3 cellular contexts compared by ENCODE assay signal in genomic region chr15:52765779-52766178, GRCh38.
TF ChIP-seq lines count a peak whose summit lies in the region.

No MANE protein-coding gene starts in this region.

TF ChIP-seq in IMR-90, 13 proteins besides CTCF, POLR2A, EP300 and RAD21:
- TF ChIP-seq ELK1 (IDR thresholded peaks at IDR 0.05; ENCODE audit: borderline replicate concordance, low read depth, low read length): no peak
- TF ChIP-seq MAZ (IDR thresholded peaks at IDR 0.05; ENCODE audit: borderline replicate concordance, low read depth, low read length): no peak
- TF ChIP-seq CEBPB (IDR thresholded peaks at IDR 0.05; ENCODE audit: low read depth, low read length): no peak
- TF ChIP-seq CHD1 (IDR thresholded peaks at IDR 0.05; ENCODE audit: low read depth, low read length): no peak
TF ChIP-seq in IMR-90: peak in this region for 0.

TF ChIP-seq in K562, 482 proteins besides CTCF, POLR2A, EP300 and RAD21:
- no peak for TF ChIP-seq MCM7 (IDR thresholded peaks at IDR 0.05)
- no peak for TF ChIP-seq DPF2 (IDR thresholded peaks at IDR 0.05)
- no peak for TF ChIP-seq ZNF778 (CRISPR knock-in tag; IDR thresholded peaks at IDR 0.05)
- no peak for TF ChIP-seq MXI1 (IDR thresholded peaks at IDR 0.05; ENCODE audit: low read depth, low read length)
- TF ChIP-seq POLR2B (IDR thresholded peaks at IDR 0.05; ENCODE audit: low read depth, partially characterized antibody): no peak
- no peak for TF ChIP-seq CREM (IDR thresholded peaks at IDR 0.05; ENCODE audit: low read depth)
- TF ChIP-seq MEF2D (tag; conservative IDR thresholded peaks at IDR 0.05; ENCODE audit: low read depth): no peak
- no peak for TF ChIP-seq ZNF589 (CRISPR knock-in tag; IDR thresholded peaks at IDR 0.05; ENCODE audit: low read depth)
- TF ChIP-seq TSC22D4 (tag; IDR thresholded peaks at IDR 0.05): no peak
- no peak for TF ChIP-seq HMBOX1 (IDR thresholded peaks at IDR 0.05)
- no peak for TF ChIP-seq PHF20 (IDR thresholded peaks at IDR 0.05; ENCODE audit: partially characterized antibody)

TF ChIP-seq in HepG2, 621 proteins besides CTCF, POLR2A, EP300 and RAD21:
- no peak for TF ChIP-seq ZNF33B (CRISPR knock-in tag; IDR thresholded peaks at IDR 0.05)
- TF ChIP-seq NCOA1 (CRISPR knock-in tag; IDR thresholded peaks at IDR 0.05): no peak
- no peak for TF ChIP-seq CENPT (CRISPR knock-in tag; IDR thresholded peaks at IDR 0.05; ENCODE audit: low read depth)
- no peak for TF ChIP-seq XBP1 (CRISPR knock-in tag; IDR thresholded peaks at IDR 0.05)
- TF ChIP-seq CSRNP2 (CRISPR knock-in tag; conservative IDR thresholded peaks at IDR 0.05; ENCODE audit: low read depth): no peak
- no peak for TF ChIP-seq ARNT (IDR thresholded peaks at IDR 0.05)
- TF ChIP-seq NR2F2 (IDR thresholded peaks at IDR 0.05; ENCODE audit: borderline replicate concordance, low read depth): no peak
- no peak for TF ChIP-seq ZNF737 (CRISPR knock-in tag; IDR thresholded peaks at IDR 0.05; ENCODE audit: borderline replicate concordance)
- peak; percentile 44; the same call in 1 of the 2 replicates for TF ChIP-seq SMC3 (IDR thresholded peaks at IDR 0.05; ENCODE audit: low read length)
- no peak for TF ChIP-seq CEBPB (IDR thresholded peaks at IDR 0.05; ENCODE audit: borderline replicate concordance, low read depth, low read length)
- TF ChIP-seq HNRNPL (IDR thresholded peaks at IDR 0.05; ENCODE audit: low read depth, low read length): no peak
- no peak for TF ChIP-seq ZNF17 (CRISPR knock-in tag; IDR thresholded peaks at IDR 0.05)
- no peak for TF ChIP-seq RELA (CRISPR knock-in tag; IDR thresholded peaks at IDR 0.05)
- no peak for TF ChIP-seq DPF2 (CRISPR knock-in tag; IDR thresholded peaks at IDR 0.05; ENCODE audit: borderline replicate concordance, low read depth)
- TF ChIP-seq STAG1 (CRISPR knock-in tag; IDR thresholded peaks at IDR 0.05): peak; percentile 85
TF ChIP-seq in HepG2: peak in this region for 2.
